In the genomic region with DNA sequence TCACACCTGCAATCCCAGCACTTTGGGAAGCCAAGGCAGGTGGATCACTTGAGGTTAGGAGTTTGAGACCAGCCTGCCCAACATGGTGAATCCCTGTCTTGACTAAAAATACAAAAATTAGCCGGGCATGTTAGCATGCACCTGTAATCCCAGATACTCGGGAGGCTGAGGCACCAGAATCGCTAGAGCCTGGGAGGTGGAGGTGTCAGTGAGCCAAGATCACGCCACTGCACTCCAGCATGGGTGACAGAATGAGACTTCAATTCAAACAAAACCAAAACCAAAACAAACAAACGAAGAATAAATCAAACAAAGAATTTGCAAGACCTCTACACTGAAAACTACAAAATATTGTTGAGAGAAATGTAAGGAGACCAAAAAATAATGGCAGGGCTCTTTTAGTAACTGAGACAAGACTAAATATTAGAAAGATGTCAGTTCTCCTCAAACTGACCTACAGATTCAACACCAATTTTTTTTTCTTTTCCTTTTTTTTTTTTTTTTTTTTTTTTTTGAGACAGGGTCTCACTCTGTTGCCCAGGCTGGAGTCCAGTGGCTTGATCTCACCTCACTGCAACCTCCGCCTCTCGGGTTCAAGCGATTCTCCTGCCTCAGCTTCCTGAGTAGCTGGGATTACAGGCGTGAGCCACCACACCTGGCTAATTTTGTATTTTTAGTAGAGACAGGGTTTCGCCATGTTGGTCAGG, we compare ENCODE assay signal across 7 cellular contexts. TPM values are rescaled to one million over a fixed set of nuclear protein-coding genes. Genes with fewer than 3 reads are reported as not detected.
DNase-seq lines count a peak whose midpoint lies in the region; ATAC-seq, FAIRE-seq and TF ChIP-seq lines count a peak whose summit lies in the region.
"Not testable (repeated sequence)": the region's sequence is repeated elsewhere in the genome, so short reads cannot be mapped to it uniquely, and the experiment has no call there.

No MANE protein-coding gene starts in this region.

- in situ Hi-C loops in HepG2 (cut with HindIII; ENCODE audit: extremely low pct_ligation_motif_present, low pct_unique_long_range_greater_than_20kb) = not testable (repeated sequence)

- not testable (repeated sequence) for H3K27me3 ChIP-seq in Caco-2 (replicated peaks; ENCODE audit: control insufficient read depth, insufficient read depth, low read length); SU-DHL-6 (ENCODE audit: low read length); HepG2 (ENCODE audit: control insufficient read depth in 1 of 2, insufficient read depth in 2 of 2, low read length in 2 of 2); osteoblast (ENCODE audit: insufficient read depth, low read length); stomach smooth muscle (ENCODE audit: control insufficient read depth in 1 of 2, insufficient read depth in 2 of 2, low read length in 2 of 2)
- H3K27me3 ChIP-seq in esophagus squamous epithelium = peaks cover 0 to 24% (median 0%) of the 10 kb centered on the region in 4 donors

- H3K27ac Mint-ChIP-seq in Caco-2 (ENCODE audit: unreplicated experiment) (peak overlapping the region; percentile 91), IgD-negative memory B cell (peak overlapping the region in 2 of 3 donors; percentile 76 to 81)

- BruUV-seq in Caco-2 (replicated peaks; lab: Mats Ljungman, UMichigan) (TSS peak; percentile 84), HepG2 (replicated peaks; lab: Mats Ljungman, UMichigan) (TSS peak; percentile 89)

- POLR2A ChIA-PET in Caco-2 (lab: Charles Lee) = interaction anchor here (1.0 kb wide), 1 partner anchor 82 kb away, joined by 3 read pairs; no protein-coding TSS in a partner anchor
- POLR2A ChIA-PET in HepG2 (lab: Yijun Ruan, JAX) = interaction anchor here (0.7 to 6.2 kb wide), 25 partner anchors 9 to 162 kb away, joined by 3 to 228 read pairs (median 6); a partner anchor contains a TSS

- not testable (repeated sequence) for H3F3A ChIP-seq in SU-DHL-6 (ENCODE audit: insufficient read depth)

- H3K36me3 ChIP-seq in Caco-2 (ENCODE audit: control insufficient read depth, insufficient read depth, low read length); SU-DHL-6 (ENCODE audit: low read length); esophagus squamous epithelium; HepG2 (replicated peaks in 1 of 2; ENCODE audit: control insufficient read depth in 1 of 2, insufficient read depth in 2 of 2, low read length in 2 of 2); osteoblast (ENCODE audit: insufficient read depth, low read length); stomach smooth muscle (ENCODE audit: control insufficient read depth in 2 of 2, insufficient read depth in 2 of 2, low read length in 2 of 2): not testable (repeated sequence)

- not testable (repeated sequence) for TF ChIP-seq CTCF in Caco-2 (IDR thresholded peaks at IDR 0.05; ENCODE audit: insufficient read depth in 1 of 2, low read depth in 1 of 2, low read length in 1 of 2, severe bottlenecking in 1 of 2, unreplicated experiment in 1 of 2); SU-DHL-6 (IDR thresholded peaks at IDR 0.05; ENCODE audit: insufficient read depth, low read length, poor library complexity, severe bottlenecking); esophagus squamous epithelium (IDR thresholded peaks at IDR 0.05); HepG2 (CRISPR knock-in tag; IDR thresholded peaks at IDR 0.05); osteoblast (IDR thresholded peaks at IDR 0.05; ENCODE audit: extremely low read depth, low read depth, low read length)

- peaks cover 81% of the 10 kb centered on the region for H3K79me2 ChIP-seq in SU-DHL-6 (ENCODE audit: insufficient read depth, low read length)
- H3K79me2 ChIP-seq in HepG2 (ENCODE audit: insufficient read depth, low read length); osteoblast (ENCODE audit: insufficient read depth, low read length): not testable (repeated sequence)

- TF ChIP-seq POLR2A in esophagus squamous epithelium (IDR thresholded peaks at IDR 0.05); HepG2 (IDR thresholded peaks at IDR 0.05; ENCODE audit: insufficient read depth in 1 of 2, low read depth in 2 of 2, low read length in 2 of 2): not testable (repeated sequence)

- H3K27ac ChIP-seq in SU-DHL-6 (ENCODE audit: low read depth, low read length) = peak overlapping the region; percentile 23; the same call in 1 of the 2 replicates
- H3K27ac ChIP-seq in esophagus squamous epithelium = peak overlapping the region; percentile 79 to 88 (median 82)
- H3K27ac ChIP-seq in HepG2 (ENCODE audit: extremely low read length, insufficient read depth, low read length) = peak overlapping the region; percentile 88
- H3K27ac ChIP-seq in osteoblast (ENCODE audit: low read depth, low read length) = peak overlapping the region; percentile 97
- H3K27ac ChIP-seq in stomach smooth muscle (ENCODE audit: low read length) = peak overlapping the region; percentile 97

- WGBS in esophagus squamous epithelium, 2 donors = 43 to 50% methylated on average over 7 to 10 of the region's 10 CpGs
- WGBS in HepG2 (ENCODE audit: low lambda C conversion rate) = 10% methylated on average over 10 of the region's 10 CpGs

- H2AFZ ChIP-seq in SU-DHL-6 (ENCODE audit: low read depth, low read length, severe bottlenecking); HepG2 (ENCODE audit: low read length); osteoblast (ENCODE audit: low read length): not testable (repeated sequence)

- not testable (repeated sequence) for H3K4me3 ChIP-seq in Caco-2 (ENCODE audit: low read depth, low read length); SU-DHL-6 (ENCODE audit: insufficient read depth, low read length, poor library complexity, severe bottlenecking); esophagus squamous epithelium; osteoblast (ENCODE audit: insufficient read depth, low read length); stomach smooth muscle (ENCODE audit: low read length in 2 of 2)
- H3K4me3 ChIP-seq in HepG2 (replicated peaks in 1 of 3; ENCODE audit: insufficient read depth in 1 of 3, low read depth in 2 of 3, low read length in 3 of 3) = peak overlapping the region; percentile 4 to 64 (median 6); a peak in 4 of 6 replicates

- not testable (repeated sequence) for H3K9ac ChIP-seq in SU-DHL-6 (ENCODE audit: low read length)
- H3K9ac ChIP-seq in HepG2 (ENCODE audit: insufficient read depth, low read depth, low read length) (peak overlapping the region; percentile 76), stomach smooth muscle (ENCODE audit: low read length in 2 of 2) (peak overlapping the region in 1 of 2 donors; percentile 35)

- intact Hi-C loops in Caco-2 (cut with micrococcal nuclease; ENCODE audit: unreplicated experiment) = loop anchor here (1.0 to 2.0 kb wide), 3 partner anchors 10 to 156 kb away; no protein-coding TSS in a partner anchor
- intact Hi-C loops in esophagus squamous epithelium (cut with DNase I); HepG2 (cut with micrococcal nuclease; ENCODE audit: unreplicated experiment): not testable (repeated sequence)

- H3K9me3 ChIP-seq in Caco-2; SU-DHL-6 (ENCODE audit: insufficient read depth, low read length); esophagus squamous epithelium; HepG2 (ENCODE audit: low read length); osteoblast (ENCODE audit: low read depth, low read length); stomach smooth muscle (ENCODE audit: control insufficient read depth in 2 of 2, low read length in 2 of 2): not testable (repeated sequence)

- FAIRE-seq in HepG2 (lab: Jason Lieb, UNC) = peak; percentile 48

- peak overlapping the region; percentile 49 for H3K4me3 Mint-ChIP-seq in Caco-2 (ENCODE audit: unreplicated experiment)
- H3K4me3 Mint-ChIP-seq in IgD-negative memory B cell = not testable (repeated sequence)

- not testable (repeated sequence) for TF ChIP-seq EP300 in HepG2 (IDR thresholded peaks at IDR 0.05; ENCODE audit: low read depth in 2 of 2, low read length in 2 of 2); HepG2 (CRISPR knock-in tag; IDR thresholded peaks at IDR 0.05; ENCODE audit: borderline replicate concordance)

- peak overlapping the region; percentile 18 for H3K4me2 ChIP-seq in SU-DHL-6 (ENCODE audit: low read depth, low read length, poor library complexity, severe bottlenecking)
- peak overlapping the region; percentile 82 for H3K4me2 ChIP-seq in HepG2 (ENCODE audit: low read depth, low read length)
- H3K4me2 ChIP-seq in osteoblast (ENCODE audit: insufficient read depth, low read length) = not testable (repeated sequence)

- H3K36me3 Mint-ChIP-seq in Caco-2 (ENCODE audit: insufficient read depth, unreplicated experiment); IgD-negative memory B cell: not testable (repeated sequence)

- H3K4me1 Mint-ChIP-seq in Caco-2 (ENCODE audit: low read depth, unreplicated experiment) = peaks cover 65% of the 10 kb centered on the region
- H3K4me1 Mint-ChIP-seq in IgD-negative memory B cell = not testable (repeated sequence)

- CTCF ChIA-PET in Caco-2 (lab: Charles Lee) (interaction anchor here (0.6 to 1.1 kb wide), 6 partner anchors 8 to 96 kb away, joined by 3 to 7 read pairs (median 4); no protein-coding TSS in a partner anchor), HepG2 (lab: Yijun Ruan, JAX; ENCODE audit: low intra/inter-chr PET ratio, low total read pairs) (interaction anchor here (1.4 kb wide), 1 partner anchor 83 kb away, joined by 4 read pairs; no protein-coding TSS in a partner anchor)

- H3K4me1 ChIP-seq in Caco-2 (peaks cover 68% of the 10 kb centered on the region), esophagus squamous epithelium (peaks cover 13 to 50% (median 36%) of the 10 kb centered on the region in 3 donors), HepG2 (ENCODE audit: insufficient read depth, low read length) (peaks cover 78% of the 10 kb centered on the region), osteoblast (ENCODE audit: insufficient read depth, low read length) (peaks cover 36% of the 10 kb centered on the region), stomach smooth muscle (ENCODE audit: control insufficient read depth, insufficient read depth, low read length) (peaks cover 29% of the 10 kb centered on the region)

- H4K20me1 ChIP-seq in SU-DHL-6 (ENCODE audit: low read depth, low read length); HepG2 (ENCODE audit: insufficient read depth, low read length); osteoblast (ENCODE audit: insufficient read depth, low read length): not testable (repeated sequence)

- TF ChIP-seq RAD21 in HepG2 (CRISPR knock-in tag; IDR thresholded peaks at IDR 0.05) = peak; percentile 24; the same call in 1 of the 2 replicates

- not testable (repeated sequence) for H3K9me2 ChIP-seq in SU-DHL-6 (replicated peaks; ENCODE audit: insufficient read depth, low read length)

- H3K9me3 Mint-ChIP-seq in Caco-2 (ENCODE audit: unreplicated experiment); IgD-negative memory B cell: not testable (repeated sequence)

- not testable (repeated sequence) for DNase-seq in Caco-2; esophagus squamous epithelium (lab: John Stamatoyannopoulos, UW); HepG2 (ENCODE audit: low spot score); osteoblast (ENCODE audit: insufficient read length, low spot score, missing footprints)

- not testable (repeated sequence) for H3K27me3 Mint-ChIP-seq in Caco-2 (ENCODE audit: insufficient read depth, unreplicated experiment); IgD-negative memory B cell

- peak; percentile 9 for ATAC-seq in HepG2

RNA-seq across cellular contexts. Expression of a gene that starts 23.1 kb away (rescaled TPM):
- 116 and 117 TPM in 2 replicates for total RNA-seq in Caco-2 (2022)
- polyA plus RNA-seq in IgD-negative memory B cell = 18.7 TPM
- total RNA-seq in esophagus squamous epithelium = 10 to 100 TPM; 16.2 to 29.4 (median 21.5) TPM
- total RNA-seq in HepG2 (2016; rRNA removed; fragmentation: Illumina TruSeq; extraction: Trizol) = 26.7 and 31.8 TPM in 2 replicates
- total RNA-seq in HepG2 (2016; cell fraction: cytosol; rRNA removed; fragmentation: Illumina TruSeq; extraction: Trizol; ENCODE audit: low read depth) = 19.6 and 21.0 TPM in 2 replicates
- 27.2 and 34.0 TPM in 2 replicates for total RNA-seq in HepG2 (2016; cell fraction: insoluble cytoplasmic fraction; rRNA removed; fragmentation: Illumina TruSeq; extraction: Trizol)
- 12.7 and 13.0 TPM in 2 replicates for total RNA-seq in HepG2 (2016; cell fraction: membrane; rRNA removed; fragmentation: Illumina TruSeq; extraction: Trizol)
- 35.2 and 38.5 TPM in 2 replicates for total RNA-seq in HepG2 (2016; cell fraction: nucleus; rRNA removed; fragmentation: Illumina TruSeq; extraction: Trizol)
- polyA plus RNA-seq in HepG2 (2011; rRNA removed) = 18.7 and 22.7 TPM in 2 replicates
- polyA plus RNA-seq in HepG2 (2011; cell fraction: cytosol; rRNA removed) = 8.9 and 14.1 TPM in 2 replicates
- 122 TPM in 2 replicates for polyA plus RNA-seq in HepG2 (2011; cell fraction: nucleus; rRNA removed)
- polyA plus RNA-seq in HepG2 (2012) = 24.2 and 33.3 TPM in 2 replicates
- polyA plus RNA-seq in HepG2 (2016; cell fraction: cytosol; fragmentation: Illumina TruSeq; extraction: Trizol; ENCODE audit: low read depth) = 3.6 TPM in 2 replicates
- 25.4 and 27.5 TPM in 2 replicates for polyA plus RNA-seq in HepG2 (2016; cell fraction: insoluble cytoplasmic fraction; fragmentation: Illumina TruSeq; extraction: Trizol; ENCODE audit: low read depth)
- polyA plus RNA-seq in HepG2 (2016; cell fraction: membrane; fragmentation: Illumina TruSeq; extraction: Trizol; ENCODE audit: low read depth) = 6.5 and 8.9 TPM in 2 replicates
- polyA plus RNA-seq in HepG2 (2016; cell fraction: nucleus; fragmentation: Illumina TruSeq; extraction: Trizol; ENCODE audit: insufficient read depth, low read depth) = 82.6 and 96.2 TPM in 2 replicates
- polyA minus RNA-seq in HepG2 (2011; rRNA and poly(A)+ RNA removed; ENCODE audit: low replicate concordance) = 24.4 and 42.1 TPM in 2 replicates
- 8.9 and 11.7 TPM in 2 replicates for polyA minus RNA-seq in HepG2 (2011; cell fraction: cytosol; rRNA and poly(A)+ RNA removed)
- polyA minus RNA-seq in HepG2 (2011; cell fraction: nucleus; rRNA and poly(A)+ RNA removed) = 42.6 and 46.6 TPM in 2 replicates
- total RNA-seq in osteoblast = 22.1 and 23.3 TPM in 2 replicates

Comparison
In these comparisons a context has a peak if more than half of its experiments do, and no peak if none do; other contexts are left out.
1. H3K27ac ChIP-seq: peak in every context shown above with its lines; median percentile 97 in osteoblast; 97 in stomach smooth muscle; 88 in HepG2; 82 in esophagus squamous epithelium; 23 in SU-DHL-6.